Comparison of ENCODE assay signal across 1 cellular context in genomic region chr2:127279781-127280180, GRCh38.
TF ChIP-seq lines count a peak whose summit lies in the region.

No MANE protein-coding gene starts in this region.

TF ChIP-seq in IMR-90, 13 proteins besides CTCF, POLR2A, EP300 and RAD21:
- TF ChIP-seq RCOR1 (IDR thresholded peaks at IDR 0.05; ENCODE audit: insufficient replicate concordance, low read length) (no peak), USF2 (IDR thresholded peaks at IDR 0.05; ENCODE audit: low read depth, low read length) (no peak), CEBPB (IDR thresholded peaks at IDR 0.05; ENCODE audit: low read depth, low read length) (no peak), MAZ (IDR thresholded peaks at IDR 0.05; ENCODE audit: borderline replicate concordance, low read depth, low read length) (no peak), MAFK (IDR thresholded peaks at IDR 0.05; ENCODE audit: low read depth, low read length) (peak; percentile 59), MXI1 (IDR thresholded peaks at IDR 0.05; ENCODE audit: borderline replicate concordance, low read depth, low read length) (no peak)
TF ChIP-seq in IMR-90: peak in this region for 1.
